In genomic region chr2:43848174-43848573, GRCh38 we compare ENCODE assay signal across 14 cellular contexts. TPM values are rescaled to one million over a fixed set of nuclear protein-coding genes. Genes with fewer than 3 reads are reported as not detected.
DNase-seq lines count a peak whose midpoint lies in the region; ATAC-seq and TF ChIP-seq lines count a peak whose summit lies in the region.
"Had no signal": no experiment of that assay in that cellular context is flagged by ENCODE, and none has a peak within 500 bp of the region (broad histone marks: within the 10 kb centered on the region; RNA-seq: fewer than 3 reads in every experiment).

No MANE protein-coding gene starts in this region.

- peak; percentile 14 for DNase-seq in GM10266 (ENCODE audit: extremely low spot score)
- DNase-seq in HT-29 (ENCODE audit: low spot score), result peak; percentile 3
- DNase-seq in adipocyte (ENCODE audit: low read depth), result peak; percentile 31
- DNase-seq in mucosa of descending colon, result no peak
- DNase-seq in cortex of kidney (lab: John Stamatoyannopoulos, UW), result no peak
- DNase-seq in inferior parietal cortex (ENCODE audit: extremely low spot score), result no peak
- no peak for DNase-seq in anterior cingulate cortex (lab: John Stamatoyannopoulos, UW)
- DNase-seq: activated CD4-positive, CD25-positive, alpha-beta regulatory T cell treated with anti-CD3 and anti-CD28 coated beads, Interleukin-2, amount 50 U/mL, for 72 hours; activated T-cell treated with anti-CD3 and anti-CD28 coated beads, Interleukin-2, amount 50 U/mL, for 1 hour; NCI-H1048; NCI-H2171; stimulated activated naive CD4-positive, alpha-beta T cell had no signal

- H3K4me1 ChIP-seq in adipocyte (ENCODE audit: control insufficient read depth, insufficient read depth, low read length) (no peaks in the 10 kb centered on the region), mucosa of descending colon (ENCODE audit: low read depth) (no peaks in the 10 kb centered on the region)

- H3K4me3 ChIP-seq in adipocyte (ENCODE audit: low read length) (no peak overlapping the region), mucosa of descending colon (no peak overlapping the region)

- no peak overlapping the region for H3K9ac ChIP-seq in adipocyte (ENCODE audit: low read length)

- intact Hi-C loops in mucosa of descending colon (cut with DNase I, micrococcal nuclease), result no loop called here

- peaks cover 53% of the 10 kb centered on the region for H3K27me3 ChIP-seq in adipocyte (replicated peaks; ENCODE audit: control insufficient read depth, insufficient read depth, low read length)

- H3K36me3 ChIP-seq in adipocyte (ENCODE audit: control insufficient read depth, insufficient read depth, low read length, severe bottlenecking) (no peaks in the 10 kb centered on the region), mucosa of descending colon (ENCODE audit: low read depth) (no peaks in the 10 kb centered on the region)

- peaks cover 3% of the 10 kb centered on the region for H3K9me3 ChIP-seq in adipocyte (ENCODE audit: control insufficient read depth, low read length)
- no peaks in the 10 kb centered on the region for H3K9me3 ChIP-seq in mucosa of descending colon

- TF ChIP-seq CTCF in GM10266 (IDR thresholded peaks at IDR 0.05; ENCODE audit: control insufficient read depth, insufficient read depth, low read depth, missing control alignments) (no peak), mucosa of descending colon (IDR thresholded peaks at IDR 0.05) (no peak)

- peak; percentile 34 for ATAC-seq in mucosa of descending colon
- ATAC-seq: esophagus mucosa had no signal

RNA-seq across cellular contexts. Expression of gene ABCG8, which starts 9.4 kb away (rescaled TPM):
- total RNA-seq in HT-29 (2014; rRNA removed; shearing (Covaris generic)), result not detected in 2 replicates
- under 1 TPM; 0.06 to 0.87 (median 0.49) TPM for total RNA-seq in mucosa of descending colon
- total RNA-seq: chondrocyte, esophagus mucosa had no signal

RNA-seq across cellular contexts. Expression of gene ABCG5, which starts 9.5 kb away (rescaled TPM):
- total RNA-seq in HT-29 (2014; rRNA removed; shearing (Covaris generic)), result not detected in 2 replicates
- under 1 TPM in 1 of 3 donors, not detected in 2; 0.22 TPM for total RNA-seq in mucosa of descending colon
- total RNA-seq: chondrocyte, esophagus mucosa had no signal

Comparison
In these comparisons a context has a peak if more than half of its experiments do, and no peak if none do; other contexts are left out.
1. DNase-seq: peak in GM10266 (single experiment), HT-29 (single experiment) and adipocyte (single experiment); none in mucosa of descending colon (0 of 3), cortex of kidney (single experiment), inferior parietal cortex (single experiment) and anterior cingulate cortex (0 of 58).